Comparison of ENCODE assay signal across 13 cellular contexts in the genomic region with DNA sequence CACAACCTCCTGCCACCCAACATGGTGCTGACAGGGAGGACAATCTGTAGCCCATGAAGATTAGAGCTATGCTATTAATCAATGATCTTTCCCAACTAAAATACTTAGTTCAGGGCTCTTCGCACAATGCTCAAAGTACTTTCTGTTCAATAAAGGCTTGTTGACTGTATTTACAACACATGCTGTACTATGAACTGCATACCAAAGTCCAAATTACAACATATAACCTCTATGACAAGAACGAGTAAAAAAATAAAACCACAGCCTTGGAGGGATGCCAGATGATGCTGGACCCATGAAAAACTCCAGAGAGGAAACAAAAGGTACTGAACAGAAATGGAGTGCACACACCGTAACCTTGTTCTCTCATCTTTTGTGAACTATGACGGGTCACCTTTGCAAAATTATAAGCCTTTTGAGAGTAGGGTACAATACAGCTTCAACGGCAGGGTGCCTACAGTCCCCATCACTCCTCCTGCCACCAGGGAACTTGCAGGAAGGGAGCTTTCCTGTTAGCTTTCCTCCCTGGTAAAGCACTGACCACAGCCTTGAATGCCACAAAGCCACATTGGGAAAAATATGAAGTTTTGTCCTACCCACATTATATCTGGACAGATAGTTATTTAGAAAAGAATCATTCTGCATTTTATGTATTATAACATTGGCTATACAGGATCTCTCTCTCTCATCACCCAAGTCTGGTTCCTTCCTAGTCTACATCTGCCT.
DNase-seq lines count a peak whose midpoint lies in the region; ATAC-seq, FAIRE-seq and TF ChIP-seq lines count a peak whose summit lies in the region.
"Had no signal": no experiment of that assay in that cellular context is flagged by ENCODE, and none has a peak within 500 bp of the region (broad histone marks: within the 10 kb centered on the region; RNA-seq: fewer than 3 reads in every experiment).

No MANE protein-coding gene starts in this region.

- DNase-seq in AG04450 (ENCODE audit: low read depth, low spot score) (peak; percentile 30), KBM-7 (peak; percentile 29), K562 (ENCODE audit: extremely low read depth in 1 of 4, low spot score in 3 of 4) (no peak), right lobe of liver (peak in 2 of 3 donors; percentile 29 to 66), amniotic stem cell (lab: John Stamatoyannopoulos, UW) (no peak), nucleus accumbens (lab: John Stamatoyannopoulos, UW) (no peak), DMS79 treated with DMSO at 0.1 percent for 48 hours (lab: John Stamatoyannopoulos, UW) (no peak)
- no peak for DNase-seq in activated CD4-positive, CD25-positive, alpha-beta regulatory T cell treated with anti-CD3 and anti-CD28 coated beads, Interleukin-2, amount 50 U/mL, for 72 hours
- DNase-seq: activated CD8-positive, alpha-beta T cell treated with anti-CD3 and anti-CD28 coated beads for 36 hours; activated naive CD4-positive, alpha-beta T cell treated with Interleukin-2 at 50 U/mL for 16 hours; NCI-H2081 treated with DMSO at 0.1 percent for 48 hours; right cardiac atrium; thyroid gland had no signal

- TF ChIP-seq RAD21 in K562 (CRISPR knock-in tag; conservative IDR thresholded peaks at IDR 0.05 in 1 of 2, IDR thresholded peaks at IDR 0.05 in 1 of 2) = no peak

- POLR2A ChIA-PET in AG04450 (lab: Yijun Ruan, JAX) = no interaction called here
- POLR2A ChIA-PET in K562 (lab: Yijun Ruan, JAX) = interaction anchor here (0.6 kb wide), 1 partner anchor 11 kb away, joined by 4 read pairs; no protein-coding TSS in a partner anchor

- no peaks in the 10 kb centered on the region for H3K36me3 ChIP-seq in K562 (ENCODE audit: control insufficient read depth, insufficient read depth, low read length)
- H3K36me3 ChIP-seq in right lobe of liver = no peaks in the 10 kb centered on the region
- H3K36me3 ChIP-seq: thyroid gland had no signal

- no peak for TF ChIP-seq CTCF in AG04450 (IDR thresholded peaks at IDR 0.05; ENCODE audit: low read depth, low read length)
- no peak for TF ChIP-seq CTCF in K562 (IDR thresholded peaks at IDR 0.05 in 2 of 3, conservative IDR thresholded peaks at IDR 0.05 in 1 of 3; ENCODE audit: insufficient read depth in 2 of 3, low read depth in 1 of 3, low read length in 3 of 3)
- no peak for TF ChIP-seq CTCF in right lobe of liver (IDR thresholded peaks at IDR 0.05)

- no peak for FAIRE-seq in K562 (lab: Jason Lieb, UNC)

- in situ Hi-C loops in KBM-7 (cut with MboI; ENCODE audit: low pct_unique_long_range_greater_than_20kb, low sequenced_read_pairs) = no loop called here
- in situ Hi-C loops in K562 (cut with MboI) = no loop called here

- H4K20me1 ChIP-seq in K562 (replicated peaks; ENCODE audit: control insufficient read depth, insufficient read depth, low read length) = no peaks in the 10 kb centered on the region

- H3K4me1 ChIP-seq in K562 (replicated peaks in 1 of 2; ENCODE audit: control insufficient read depth in 2 of 2, insufficient read depth in 2 of 2, low read length in 2 of 2) (no peaks in the 10 kb centered on the region; a peak in 1 of 5 replicates), right lobe of liver (peaks cover 0 to 35% (median 15%) of the 10 kb centered on the region in 4 donors)
- H3K4me1 ChIP-seq: thyroid gland had no signal

- no TSS peak for BruUV-seq in K562 (replicated peaks; lab: Mats Ljungman, UMichigan)

- no peak overlapping the region for H3K9ac ChIP-seq in K562 (ENCODE audit: insufficient read depth in 1 of 2, low read depth in 2 of 2, low read length in 2 of 2)

- no peak for TF ChIP-seq EP300 in K562 (IDR thresholded peaks at IDR 0.05; ENCODE audit: low read length)

- no peak overlapping the region for H2AFZ ChIP-seq in K562 (ENCODE audit: low read depth, low read length)

- H3K9me1 ChIP-seq in K562 (ENCODE audit: control insufficient read depth, insufficient read depth, low read length) = no peaks in the 10 kb centered on the region

- H3K27ac ChIP-seq in AG04450 (ENCODE audit: low read depth, low read length) (no peak overlapping the region), K562 (ENCODE audit: extremely low read depth, low read depth, low read length) (no peak overlapping the region), right lobe of liver (peak overlapping the region; percentile 42 to 61 (median 46))
- H3K27ac ChIP-seq: thyroid gland had no signal

- H3K79me2 ChIP-seq in K562 (ENCODE audit: control insufficient read depth, insufficient read depth, low read length) = no peaks in the 10 kb centered on the region

- peak; percentile 33 for ATAC-seq in K562
- ATAC-seq in right lobe of liver = peak; percentile 73 to 90 (median 80)
- ATAC-seq: activated CD8-positive, alpha-beta T cell treated with anti-CD3 and anti-CD28 coated beads for 36 hours; right cardiac atrium had no signal

- H3K9me3 ChIP-seq in AG04450 (ENCODE audit: control insufficient read depth, insufficient read depth, low read length) (no peaks in the 10 kb centered on the region), K562 (replicated peaks; ENCODE audit: control insufficient read depth, insufficient read depth, low read depth, low read length) (no peaks in the 10 kb centered on the region), right lobe of liver (no peaks in the 10 kb centered on the region)
- H3K9me3 ChIP-seq: thyroid gland had no signal

- CTCF ChIA-PET in AG04450 (lab: Charles Lee) (interaction anchor here (0.7 to 2.0 kb wide), 3 partner anchors 8 to 25 kb away, joined by 3 to 6 read pairs (median 4); no protein-coding TSS in a partner anchor), K562 (lab: Yijun Ruan, JAX; ENCODE audit: low intra/inter-chr PET ratio) (no interaction called here)

- TF ChIP-seq POLR2A in K562 (conservative IDR thresholded peaks at IDR 0.05) = no peak
- no peak for TF ChIP-seq POLR2A in right lobe of liver (IDR thresholded peaks at IDR 0.05)

- intact Hi-C loops in K562 (cut with micrococcal nuclease) (no loop called here), right lobe of liver (cut with DNase I) (no loop called here)

- H3K27me3 ChIP-seq in AG04450 (ENCODE audit: control insufficient read depth, insufficient read depth, low read length) (no peaks in the 10 kb centered on the region), K562 (ENCODE audit: control insufficient read depth in 2 of 2, insufficient read depth in 2 of 2, low read length in 2 of 2) (no peaks in the 10 kb centered on the region), right lobe of liver (no peaks in the 10 kb centered on the region)
- H3K27me3 ChIP-seq: thyroid gland had no signal

- no peak overlapping the region for H3K4me2 ChIP-seq in K562 (ENCODE audit: insufficient read depth, low read length)

- H3K4me3 ChIP-seq in AG04450 (ENCODE audit: low read depth, low read length) = no peak overlapping the region
- H3K4me3 ChIP-seq in K562 = no peak overlapping the region
- no peak overlapping the region for H3K4me3 ChIP-seq in right lobe of liver
- H3K4me3 ChIP-seq: thyroid gland had no signal

- WGBS in K562 (ENCODE audit: insufficient coverage, low coverage, missing lambda C conversion rate) = 40% methylated on average over 5 of the region's 5 CpGs
- 13% methylated on average over 5 of the region's 5 CpGs for WGBS in right lobe of liver (ENCODE audit: insufficient coverage, low coverage, low lambda C conversion rate, missing lambda C conversion rate)

TF ChIP-seq in K562, 482 proteins besides CTCF, POLR2A, EP300 and RAD21 (continues in another document):
- no peak for TF ChIP-seq ZNF57 (CRISPR knock-in tag; IDR thresholded peaks at IDR 0.05)
- TF ChIP-seq, protein P1, sequence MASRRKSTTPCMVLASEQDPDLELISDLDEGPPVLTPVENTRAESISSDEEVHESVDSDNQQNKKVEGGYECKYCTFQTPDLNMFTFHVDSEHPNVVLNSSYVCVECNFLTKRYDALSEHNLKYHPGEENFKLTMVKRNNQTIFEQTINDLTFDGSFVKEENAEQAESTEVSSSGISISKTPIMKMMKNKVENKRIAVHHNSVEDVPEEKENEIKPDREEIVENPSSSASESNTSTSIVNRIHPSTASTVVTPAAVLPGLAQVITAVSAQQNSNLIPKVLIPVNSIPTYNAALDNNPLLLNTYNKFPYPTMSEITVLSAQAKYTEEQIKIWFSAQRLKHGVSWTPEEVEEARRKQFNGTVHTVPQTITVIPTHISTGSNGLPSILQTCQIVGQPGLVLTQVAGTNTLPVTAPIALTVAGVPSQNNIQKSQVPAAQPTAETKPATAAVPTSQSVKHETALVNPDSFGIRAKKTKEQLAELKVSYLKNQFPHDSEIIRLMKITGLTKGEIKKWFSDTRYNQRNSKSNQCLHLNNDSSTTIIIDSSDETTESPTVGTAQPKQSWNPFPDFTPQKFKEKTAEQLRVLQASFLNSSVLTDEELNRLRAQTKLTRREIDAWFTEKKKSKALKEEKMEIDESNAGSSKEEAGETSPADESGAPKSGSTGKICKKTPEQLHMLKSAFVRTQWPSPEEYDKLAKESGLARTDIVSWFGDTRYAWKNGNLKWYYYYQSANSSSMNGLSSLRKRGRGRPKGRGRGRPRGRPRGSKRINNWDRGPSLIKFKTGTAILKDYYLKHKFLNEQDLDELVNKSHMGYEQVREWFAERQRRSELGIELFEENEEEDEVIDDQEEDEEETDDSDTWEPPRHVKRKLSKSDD (conservative IDR thresholded peaks at IDR 0.05; ENCODE audit: low read length) = no peak
- 0 out of 2 replicates have a peak, but pooled peaks have one; percentile 22 for TF ChIP-seq NFIC (IDR thresholded peaks at IDR 0.05)
- TF ChIP-seq CBX8 (IDR thresholded peaks at IDR 0.05; ENCODE audit: borderline replicate concordance, extremely low read depth, low read depth, low read length, poor library complexity, severe bottlenecking) = no peak
- no peak for TF ChIP-seq SMARCA4 (IDR thresholded peaks at IDR 0.05)
- TF ChIP-seq, protein P2, sequence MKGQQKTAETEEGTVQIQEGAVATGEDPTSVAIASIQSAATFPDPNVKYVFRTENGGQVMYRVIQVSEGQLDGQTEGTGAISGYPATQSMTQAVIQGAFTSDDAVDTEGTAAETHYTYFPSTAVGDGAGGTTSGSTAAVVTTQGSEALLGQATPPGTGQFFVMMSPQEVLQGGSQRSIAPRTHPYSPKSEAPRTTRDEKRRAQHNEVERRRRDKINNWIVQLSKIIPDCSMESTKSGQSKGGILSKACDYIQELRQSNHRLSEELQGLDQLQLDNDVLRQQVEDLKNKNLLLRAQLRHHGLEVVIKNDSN (CRISPR knock-in tag; IDR thresholded peaks at IDR 0.05) = no peak

Comparison
In these comparisons a context has a peak if more than half of its experiments do, and no peak if none do; other contexts are left out.
1. DNase-seq: peak in AG04450 (single experiment), KBM-7 (single experiment) and right lobe of liver (2 of 3); none in K562 (0 of 4), amniotic stem cell (single experiment), nucleus accumbens (0 of 56), activated CD4-positive, CD25-positive, alpha-beta regulatory T cell treated with anti-CD3 and anti-CD28 coated beads, Interleukin-2, amount 50 U/mL, for 72 hours (single experiment) and DMS79 treated with DMSO at 0.1 percent for 48 hours (single experiment).
2. H3K27ac ChIP-seq: peak in right lobe of liver (3 of 3); none in AG04450 (single experiment) and K562 (single experiment).